In genomic region chr2:159713691-159714585, GRCh38 we compare ENCODE assay signal across 8 cellular contexts. TPM values are rescaled to one million over a fixed set of nuclear protein-coding genes. Genes with fewer than 3 reads are reported as not detected.
A peak's percentile ranks its signal among the peaks of the same experiment; 100 is the strongest.
DNase-seq lines count a peak whose midpoint lies in the region; ATAC-seq and TF ChIP-seq lines count a peak whose summit lies in the region.

No MANE protein-coding gene starts in this region.

- H3K27ac ChIP-seq in DOHH2 (ENCODE audit: low read depth, low read length), result peak overlapping the region; percentile 80
- peak overlapping the region; percentile 95 to 98 for H3K27ac ChIP-seq in thoracic aorta

- peaks cover 73% of the 10 kb centered on the region for H3K79me2 ChIP-seq in DOHH2 (ENCODE audit: control insufficient read depth, low read length)

- no peaks in the 10 kb centered on the region for H3K9me2 ChIP-seq in DOHH2 (replicated peaks; ENCODE audit: control insufficient read depth, low read length)

- DNase-seq in amniotic stem cell (lab: John Stamatoyannopoulos, UW) (peak; percentile 20), left kidney (ENCODE audit: low read depth, low spot score) (peak; percentile 35), thoracic aorta (ENCODE audit: low spot score) (no peak), retina (no peak)

- H3K36me3 ChIP-seq in DOHH2 (ENCODE audit: control insufficient read depth, low read length), result peaks cover 66% of the 10 kb centered on the region
- H3K36me3 ChIP-seq in thoracic aorta, result peaks cover 12% of the 10 kb centered on the region

- H3K9me3 ChIP-seq in DOHH2 (ENCODE audit: control insufficient read depth, insufficient read depth, low read length), result no peaks in the 10 kb centered on the region
- no peaks in the 10 kb centered on the region for H3K9me3 ChIP-seq in thoracic aorta

- ATAC-seq in thoracic aorta (ENCODE audit: insufficient number of reproducible peaks, low FRiP score, low read depth) (no peak), GM18502 (IDR thresholded peaks at IDR 0.05; ENCODE audit: poor library complexity, unreplicated experiment) (no peak), GM19351 (IDR thresholded peaks at IDR 0.05; ENCODE audit: unreplicated experiment) (no peak)

- peaks cover 33% of the 10 kb centered on the region for H4K20me1 ChIP-seq in DOHH2 (ENCODE audit: control insufficient read depth, insufficient read depth, low read depth, low read length)

- peaks cover 58% of the 10 kb centered on the region for H3K4me1 ChIP-seq in DOHH2 (ENCODE audit: control insufficient read depth, low read length)
- peaks cover 38 to 66% of the 10 kb centered on the region in 2 donors for H3K4me1 ChIP-seq in thoracic aorta (ENCODE audit: control insufficient read depth in 1 of 2, low read depth in 2 of 2)

- peak overlapping the region; percentile 97 for H3K4me2 ChIP-seq in DOHH2 (ENCODE audit: low read length)

- no peaks in the 10 kb centered on the region for H3K27me3 ChIP-seq in DOHH2 (ENCODE audit: control insufficient read depth, low read length)
- no peaks in the 10 kb centered on the region for H3K27me3 ChIP-seq in thoracic aorta (replicated peaks; ENCODE audit: insufficient read depth)

- H3K4me3 ChIP-seq in DOHH2 (ENCODE audit: low read length) (peak overlapping the region; percentile 90), thoracic aorta (peak overlapping the region; percentile 90)

- TF ChIP-seq CTCF in DOHH2 (IDR thresholded peaks at IDR 0.05; ENCODE audit: low read depth, low read length, poor library complexity, severe bottlenecking) (no peak), LNCAP (IDR thresholded peaks at IDR 0.05) (peak; percentile 11; the same call in 1 of the 2 replicates), thoracic aorta (IDR thresholded peaks at IDR 0.05) (no peak)

- H3F3A ChIP-seq in DOHH2 (ENCODE audit: control insufficient read depth, insufficient read depth), result 0 out of 2 replicates have a peak, but pooled peaks cover 6% of the 10 kb centered on the region

RNA-seq across cellular contexts. Expression of gene MARCHF7, which starts 1.6 kb away (rescaled TPM):
- total RNA-seq in thoracic aorta, result 10 to 100 TPM; 60.1 to 81.2 TPM

Comparison
In these comparisons a context has a peak if more than half of its experiments do, and no peak if none do; other contexts are left out.
1. DNase-seq: peak in amniotic stem cell (single experiment) and left kidney (single experiment); none in thoracic aorta (single experiment) and retina (single experiment).